Comparison of ENCODE assay signal across 29 cellular contexts in genomic region chr10:102565793-102566192, GRCh38.
DNase-seq lines count a peak whose midpoint lies in the region; ATAC-seq and TF ChIP-seq lines count a peak whose summit lies in the region.
"Had no signal": no experiment of that assay in that cellular context is flagged by ENCODE, and none has a peak within 500 bp of the region (broad histone marks: within the 10 kb centered on the region; RNA-seq: fewer than 3 reads in every experiment).

No MANE protein-coding gene starts in this region.

- peak; percentile 27; the same call in 1 of the 2 replicates for TF ChIP-seq RAD21 in HCT116 (IDR thresholded peaks at IDR 0.05; ENCODE audit: low read depth)

- CTCF ChIA-PET in HCT116 (lab: Charles Lee): no interaction called here
- CTCF ChIA-PET in CD8-positive, alpha-beta memory T cell (lab: Charles Lee): no interaction called here

- POLR2A ChIA-PET in HCT116 (lab: Charles Lee): no interaction called here
- POLR2A ChIA-PET in CD8-positive, alpha-beta memory T cell (lab: Charles Lee): no interaction called here

- H3K4me1 ChIP-seq in BE2C (no peaks in the 10 kb centered on the region), HCT116 (ENCODE audit: control insufficient read depth in 1 of 2, insufficient read depth in 2 of 2, low read length in 2 of 2) (no peaks in the 10 kb centered on the region)
- H3K4me1 ChIP-seq in CD8-positive, alpha-beta memory T cell (ENCODE audit: insufficient read depth, low read length): no peaks in the 10 kb centered on the region
- H3K4me1 ChIP-seq: colonic mucosa had no signal

- RAD21 ChIA-PET in HCT116 (lab: Charles Lee; ENCODE audit: low non-redundant PET in 1 of 2, low total read pairs in 2 of 2, uncharacterized antibody in 2 of 2, unreplicated experiment in 2 of 2): no interaction called here

- no peak overlapping the region for H3K27ac ChIP-seq in HCT116 (ENCODE audit: low read depth, low read length)
- no peak overlapping the region for H3K27ac ChIP-seq in CD8-positive, alpha-beta memory T cell (ENCODE audit: low read depth, low read length)
- H3K27ac ChIP-seq: colonic mucosa, epithelial cell of prostate, tibial nerve had no signal

- no TSS peak for BruUV-seq in HCT116 (replicated peaks; lab: Mats Ljungman, UMichigan)

- H3K4me3 ChIP-seq in BE2C (ENCODE audit: low read depth, low read length) (no peak overlapping the region), HCT116 (replicated peaks in 1 of 2; ENCODE audit: low read depth in 1 of 2, low read length in 2 of 2) (no peak overlapping the region), choroid plexus epithelial cell (ENCODE audit: low read depth, low read length) (no peak overlapping the region)
- H3K4me3 ChIP-seq in CD8-positive, alpha-beta memory T cell (ENCODE audit: low read length): no peak overlapping the region
- H3K4me3 ChIP-seq: colonic mucosa, lung, tibial nerve had no signal

- DNase-seq in BE2C (no peak), HCT116 (ENCODE audit: low read depth, low spot score) (no peak), choroid plexus epithelial cell (ENCODE audit: low read depth) (no peak), iPS-NIHi7 (ENCODE audit: extremely low spot score) (peak; percentile 89), NCI-H526 (lab: John Stamatoyannopoulos, UW) (no peak)
- no peak for DNase-seq in CD8-positive, alpha-beta memory T cell
- DNase-seq: ACHN; activated CD8-positive, alpha-beta T cell treated with anti-CD3 and anti-CD28 coated beads, Interleukin-2, amount 10 ng/mL, durations not matched to agents 7 days and 5 days; anterior cingulate cortex; CD8-positive, alpha-beta T cell; colonic mucosa; effector CD4-positive, alpha-beta T cell; NCI-H1048; NCI-H187; NCI-H526 treated with DMSO at 0.1 percent for 48 hours; SHP77 treated with DMSO at 0.1 percent for 48 hours; stimulated activated CD4-positive, alpha-beta T cell treated with anti-CD3 and anti-CD28 coated beads, Interleukin-15, amount 100 ng/mL, for 24 hours; stimulated activated CD4-positive, alpha-beta T cell treated with anti-CD3 and anti-CD28 coated beads, Interleukin-4, amount 100 ng/mL, for 4 hours; T-helper 2 cell had no signal

- H2AFZ ChIP-seq in HCT116 (ENCODE audit: low read depth, low read length, poor library complexity, severe bottlenecking): no peak overlapping the region

- TF ChIP-seq POLR2A in HCT116 (IDR thresholded peaks at IDR 0.05; ENCODE audit: borderline replicate concordance, extremely low read depth, insufficient read depth, insufficient read length): no peak

- intact Hi-C loops in HCT116 (cut with micrococcal nuclease): no loop called here

- H4K20me1 ChIP-seq in HCT116 (ENCODE audit: insufficient read depth): no peaks in the 10 kb centered on the region

- H3K36me3 Mint-ChIP-seq in CD8-positive, alpha-beta memory T cell: peaks cover 0 to 14% (median 2%) of the 10 kb centered on the region in 3 donors
- H3K36me3 Mint-ChIP-seq: activated naive CD4-positive, alpha-beta T cell treated with anti-CD3 and anti-CD28 coated beads, Interleukin-2, amount 50 U/mL, for 72 hours; natural killer cell treated with Interleukin-12 subunit alpha and Interleukin-12 subunit beta and Interleukin-15 and Interleukin-18, amount 100 ng/mL, for 72 hours had no signal

- H3K4me1 Mint-ChIP-seq in CD8-positive, alpha-beta memory T cell: peaks cover 0 to 3% (median 0%) of the 10 kb centered on the region in 3 donors

- no peaks in the 10 kb centered on the region for H3K36me3 ChIP-seq in BE2C
- no peaks in the 10 kb centered on the region for H3K36me3 ChIP-seq in HCT116 (ENCODE audit: control insufficient read depth in 1 of 2, insufficient read depth in 2 of 2, low read length in 2 of 2)
- H3K36me3 ChIP-seq in CD8-positive, alpha-beta memory T cell (ENCODE audit: insufficient read depth, low read length): no peaks in the 10 kb centered on the region
- H3K36me3 ChIP-seq: colonic mucosa had no signal

- no peaks in the 10 kb centered on the region for H3K79me2 ChIP-seq in HCT116 (ENCODE audit: insufficient read depth, low read length)

- ATAC-seq in HCT116 (peak; percentile 36; the same call in 1 of the 2 replicates), HG03196 (IDR thresholded peaks at IDR 0.05; ENCODE audit: unreplicated experiment) (no peak), GM18858 (IDR thresholded peaks at IDR 0.05; ENCODE audit: unreplicated experiment) (no peak)
- ATAC-seq: activated CD8-positive, alpha-beta T cell treated with anti-CD3 and anti-CD28 coated beads, Interleukin-2, amount 10 ng/mL, durations not matched to agents 7 days and 5 days; activated naive CD4-positive, alpha-beta T cell treated with anti-CD3 and anti-CD28 coated beads, Interleukin-2, amount 50 U/mL, for 72 hours; CD8-positive, alpha-beta T cell; natural killer cell treated with Interleukin-12 subunit alpha and Interleukin-12 subunit beta and Interleukin-15 and Interleukin-18, amount 100 ng/mL, for 72 hours had no signal

- no peaks in the 10 kb centered on the region for H3K9me3 Mint-ChIP-seq in CD8-positive, alpha-beta memory T cell
- H3K9me3 Mint-ChIP-seq: activated naive CD4-positive, alpha-beta T cell treated with anti-CD3 and anti-CD28 coated beads, Interleukin-2, amount 50 U/mL, for 72 hours; activated T-helper 2 cell treated with anti-CD3 and anti-CD28 coated beads, Interferon-gamma antibody, Interleukin-2, Interleukin-4, amounts not matched to agents 10 μg/mL and 5 μg/mL and 100 μg/mL, durations not matched to agents 14 hours and 24 hours and 36 hours; CD8-positive, alpha-beta T cell; IgD-negative memory B cell; natural killer cell treated with Interleukin-12 subunit alpha and Interleukin-12 subunit beta and Interleukin-15 and Interleukin-18, amount 100 ng/mL, for 72 hours had no signal

- no peak overlapping the region for H3K4me2 ChIP-seq in HCT116 (ENCODE audit: low read length)

- H3K9me3 ChIP-seq in BE2C (no peaks in the 10 kb centered on the region), HCT116 (ENCODE audit: control insufficient read depth in 1 of 2, insufficient read depth in 1 of 2, low read depth in 1 of 2, low read length in 2 of 2) (no peaks in the 10 kb centered on the region)
- H3K9me3 ChIP-seq in CD8-positive, alpha-beta memory T cell (ENCODE audit: low read length): no peaks in the 10 kb centered on the region
- H3K9me3 ChIP-seq: colonic mucosa, tibial nerve had no signal

- H3K27me3 ChIP-seq in BE2C (no peaks in the 10 kb centered on the region), HCT116 (ENCODE audit: insufficient read depth, low read length) (no peaks in the 10 kb centered on the region)
- H3K27me3 ChIP-seq in CD8-positive, alpha-beta memory T cell (ENCODE audit: insufficient read depth, low read length, poor library complexity, severe bottlenecking): no peaks in the 10 kb centered on the region
- H3K27me3 ChIP-seq: colonic mucosa, tibial nerve had no signal

- no peak overlapping the region for H3K9ac ChIP-seq in HCT116 (ENCODE audit: low read length)

- TF ChIP-seq CTCF in BE2C (IDR thresholded peaks at IDR 0.05; ENCODE audit: low read depth, low read length): peak; percentile 34
- TF ChIP-seq CTCF in HCT116 (IDR thresholded peaks at IDR 0.05 in 2 of 3, conservative IDR thresholded peaks at IDR 0.05 in 1 of 3; ENCODE audit: borderline replicate concordance in 1 of 3, insufficient read depth in 1 of 3, low read depth in 2 of 3, low read length in 2 of 3): peak; percentile 5 to 53 (median 51); a peak in 4 of 6 replicates
- peak; percentile 28 for TF ChIP-seq CTCF in choroid plexus epithelial cell (conservative IDR thresholded peaks at IDR 0.05; ENCODE audit: low read depth, low read length)

- no peak overlapping the region for H3K27ac Mint-ChIP-seq in CD8-positive, alpha-beta memory T cell
- H3K27ac Mint-ChIP-seq: activated CD8-positive, alpha-beta T cell treated with anti-CD3 and anti-CD28 coated beads, Interleukin-2, amount 10 ng/mL, durations not matched to agents 7 days and 5 days; activated naive CD4-positive, alpha-beta T cell treated with anti-CD3 and anti-CD28 coated beads, Interleukin-2, amount 50 U/mL, for 72 hours; activated T-helper 2 cell treated with anti-CD3 and anti-CD28 coated beads, Interferon-gamma antibody, Interleukin-2, Interleukin-4, amounts not matched to agents 10 μg/mL and 5 μg/mL and 100 μg/mL, durations not matched to agents 14 hours and 24 hours and 36 hours; B cell; CD8-positive, alpha-beta T cell; IgD-negative memory B cell; natural killer cell treated with Interleukin-12 subunit alpha and Interleukin-12 subunit beta and Interleukin-15 and Interleukin-18, amount 100 ng/mL, for 72 hours had no signal

- H3K4me3 Mint-ChIP-seq in CD8-positive, alpha-beta memory T cell: no peak overlapping the region
- H3K4me3 Mint-ChIP-seq: activated CD8-positive, alpha-beta T cell treated with anti-CD3 and anti-CD28 coated beads, Interleukin-2, amount 10 ng/mL, durations not matched to agents 7 days and 5 days; B cell; CD8-positive, alpha-beta T cell; IgD-negative memory B cell; natural killer cell treated with Interleukin-12 subunit alpha and Interleukin-12 subunit beta and Interleukin-15 and Interleukin-18, amount 100 ng/mL, for 72 hours had no signal

- no peaks in the 10 kb centered on the region for H3K9me2 ChIP-seq in HCT116 (ENCODE audit: insufficient read depth)

- H3K27me3 Mint-ChIP-seq in CD8-positive, alpha-beta memory T cell: no peaks in the 10 kb centered on the region
- H3K27me3 Mint-ChIP-seq: B cell; IgD-negative memory B cell; natural killer cell treated with Interleukin-12 subunit alpha and Interleukin-12 subunit beta and Interleukin-15 and Interleukin-18, amount 100 ng/mL, for 72 hours had no signal
